Comparison of ENCODE assay signal across 1 cellular context in the genomic region with DNA sequence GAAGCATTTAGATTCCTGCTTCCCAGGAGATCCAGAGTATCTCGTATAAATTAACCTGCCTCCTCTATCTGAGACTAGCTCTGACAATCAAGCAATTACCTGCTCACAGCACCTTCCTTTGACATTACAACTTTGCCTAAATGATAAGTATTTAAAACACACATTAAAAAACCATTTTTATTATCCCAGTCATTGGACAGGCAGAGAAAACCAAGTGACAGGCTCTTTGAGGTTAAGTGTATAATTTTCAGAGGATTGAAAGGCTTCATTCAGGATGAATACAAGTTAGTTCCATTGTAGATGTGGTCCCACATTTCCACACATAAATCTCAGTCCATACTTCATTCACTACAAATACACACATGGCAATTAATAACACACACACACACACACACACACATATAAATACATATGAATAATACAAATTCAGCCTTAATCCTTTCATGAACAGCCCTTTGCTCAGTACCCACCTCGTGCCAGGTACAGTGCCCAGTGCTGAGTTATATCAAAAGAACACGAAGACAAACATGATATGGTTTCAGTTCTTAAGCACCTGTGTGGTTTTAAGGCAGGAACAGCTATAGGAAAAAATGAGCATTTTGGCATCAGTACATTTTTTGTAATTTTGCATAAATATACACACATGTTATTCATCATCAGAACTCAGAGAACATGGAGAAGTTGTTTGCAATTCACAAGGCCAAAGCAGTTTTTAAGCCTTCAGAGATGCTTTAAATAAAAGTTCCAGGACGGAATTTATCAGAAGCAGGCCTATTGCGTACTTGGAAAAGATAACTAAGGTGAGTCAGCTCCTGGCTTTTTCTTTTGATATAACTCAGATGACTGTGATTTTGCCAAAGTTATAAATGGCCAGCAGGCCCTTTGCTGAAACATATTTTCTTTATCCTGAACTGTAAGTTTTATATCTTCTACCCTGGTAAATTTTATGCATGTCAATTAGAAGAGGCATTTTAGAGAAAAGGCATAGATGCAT.
TF ChIP-seq lines count a peak whose summit lies in the region.

No MANE protein-coding gene starts in this region.

TF ChIP-seq in SK-N-SH treated with all-trans-retinoic acid at 6 μM for 48 hours, 23 proteins besides CTCF, POLR2A, EP300 and RAD21 (continued from another document):
- TF ChIP-seq TSHZ2 (CRISPR knock-in tag; IDR thresholded peaks at IDR 0.05): no peak
